In genomic region chr1:211619033-211619996, GRCh38 we compare ENCODE assay signal across 19 cellular contexts. TPM values are rescaled to one million over a fixed set of nuclear protein-coding genes. Genes with fewer than 3 reads are reported as not detected.
A peak's percentile ranks its signal among the peaks of the same experiment; 100 is the strongest.
DNase-seq lines count a peak whose midpoint lies in the region; ATAC-seq and TF ChIP-seq lines count a peak whose summit lies in the region.
"Had no signal": no experiment of that assay in that cellular context is flagged by ENCODE, and none has a peak within 500 bp of the region (broad histone marks: within the 10 kb centered on the region; RNA-seq: fewer than 3 reads in every experiment).

No MANE protein-coding gene starts in this region.

- H3K27me3 ChIP-seq in naive thymus-derived CD4-positive, alpha-beta T cell (ENCODE audit: control insufficient read depth in 2 of 2, insufficient read depth in 2 of 2, low read length in 2 of 2): no peaks in the 10 kb centered on the region
- H3K27me3 ChIP-seq: BE2C, SJCRH30 had no signal

- no peak overlapping the region for H3K4me3 ChIP-seq in naive thymus-derived CD4-positive, alpha-beta T cell (ENCODE audit: low read length)
- H3K4me3 ChIP-seq: SJCRH30 had no signal

- POLR2A ChIA-PET in RWPE1 (lab: Yijun Ruan, JAX; ENCODE audit: low non-redundant PET): no interaction called here
- POLR2A ChIA-PET in naive thymus-derived CD4-positive, alpha-beta T cell (lab: Charles Lee): no interaction called here
- POLR2A ChIA-PET in T-cell (lab: Charles Lee): no interaction called here

- H3K36me3 Mint-ChIP-seq in naive thymus-derived CD4-positive, alpha-beta T cell: no peaks in the 10 kb centered on the region
- H3K36me3 Mint-ChIP-seq in T-cell: no peaks in the 10 kb centered on the region

- intact Hi-C loops in naive thymus-derived CD4-positive, alpha-beta T cell (cut with micrococcal nuclease): no loop called here

- 0 out of 2 replicates have a peak overlapping the region, but pooled peaks have one; percentile 4 for H3K27ac ChIP-seq in RWPE1
- no peak overlapping the region for H3K27ac ChIP-seq in naive thymus-derived CD4-positive, alpha-beta T cell (ENCODE audit: low read depth, low read length)
- H3K27ac ChIP-seq: KMS-11, SJCRH30 had no signal

- CTCF ChIA-PET in RWPE1 (lab: Yijun Ruan, JAX) (no interaction called here), T-cell (lab: Charles Lee) (no interaction called here)
- CTCF ChIA-PET in naive thymus-derived CD4-positive, alpha-beta T cell (lab: Charles Lee): interaction anchor here (0.5 kb wide), 1 partner anchor 57 kb away, joined by 3 read pairs; no protein-coding TSS in a partner anchor

- no peaks in the 10 kb centered on the region for H3K4me1 ChIP-seq in naive thymus-derived CD4-positive, alpha-beta T cell (ENCODE audit: control insufficient read depth in 2 of 2, insufficient read depth in 2 of 2, low read length in 2 of 2)
- H3K4me1 ChIP-seq: BE2C, SJCRH30 had no signal

- no peak overlapping the region for H3K4me3 Mint-ChIP-seq in naive thymus-derived CD4-positive, alpha-beta T cell
- no peak overlapping the region for H3K4me3 Mint-ChIP-seq in stimulated activated naive CD8-positive, alpha-beta T cell treated with anti-CD3 and anti-CD28 coated beads, Interleukin-15, amount 100 ng/mL, for 72 hours
- no peak overlapping the region for H3K4me3 Mint-ChIP-seq in T-cell

- H3K36me3 ChIP-seq in naive thymus-derived CD4-positive, alpha-beta T cell (ENCODE audit: control insufficient read depth in 2 of 3, insufficient read depth in 3 of 3, low read length in 3 of 3): no peaks in the 10 kb centered on the region
- H3K36me3 ChIP-seq: BE2C, SJCRH30 had no signal

- DNase-seq in RWPE1 (ENCODE audit: low spot score) (no peak), islet precursor cell (peak; percentile 62), DMS114 treated with DMSO at 0.1 percent for 48 hours (lab: John Stamatoyannopoulos, UW; ENCODE audit: unreplicated experiment) (no peak), T-cell (no peak)
- no peak for DNase-seq in naive thymus-derived CD4-positive, alpha-beta T cell
- DNase-seq in stimulated activated naive CD8-positive, alpha-beta T cell treated with anti-CD3 and anti-CD28 coated beads, Interleukin-15, amount 100 ng/mL, for 72 hours: no peak
- DNase-seq: BE2C; EL; GF-D8; NCI-H1105; NCI-H146; NCI-H2029; NCI-H226; NCI-H510A treated with DMSO at 0.1 percent for 48 hours; NCI-H774; NK-92 treated with Interleukin-12 subunit alpha and Interleukin-12 subunit beta, amount 100 ng/mL, for 24 hours; SJCRH30 had no signal

- peaks cover 0 to 2% (median 0%) of the 10 kb centered on the region in 11 donors for H3K9me3 Mint-ChIP-seq in naive thymus-derived CD4-positive, alpha-beta T cell
- H3K9me3 Mint-ChIP-seq in stimulated activated naive CD8-positive, alpha-beta T cell treated with anti-CD3 and anti-CD28 coated beads, Interleukin-15, amount 100 ng/mL, for 72 hours: no peaks in the 10 kb centered on the region
- no peaks in the 10 kb centered on the region for H3K9me3 Mint-ChIP-seq in T-cell

- H3K9me3 ChIP-seq in naive thymus-derived CD4-positive, alpha-beta T cell (ENCODE audit: control insufficient read depth in 2 of 3, low read length in 3 of 3): no peaks in the 10 kb centered on the region
- H3K9me3 ChIP-seq: BE2C, SJCRH30 had no signal

- no peak for TF ChIP-seq CTCF in RWPE1 (conservative IDR thresholded peaks at IDR 0.05; ENCODE audit: low read depth)

- H3K27ac Mint-ChIP-seq in naive thymus-derived CD4-positive, alpha-beta T cell: peak overlapping the region in 1 of 9 donors; percentile 1
- H3K27ac Mint-ChIP-seq in stimulated activated naive CD8-positive, alpha-beta T cell treated with anti-CD3 and anti-CD28 coated beads, Interleukin-15, amount 100 ng/mL, for 72 hours: no peak overlapping the region
- no peak overlapping the region for H3K27ac Mint-ChIP-seq in T-cell

- peaks cover 3 to 22% (median 7%) of the 10 kb centered on the region in 7 donors for H3K4me1 Mint-ChIP-seq in naive thymus-derived CD4-positive, alpha-beta T cell
- peaks cover 10% of the 10 kb centered on the region for H3K4me1 Mint-ChIP-seq in stimulated activated naive CD8-positive, alpha-beta T cell treated with anti-CD3 and anti-CD28 coated beads, Interleukin-15, amount 100 ng/mL, for 72 hours
- peaks cover 6 to 10% (median 8%) of the 10 kb centered on the region in 3 donors for H3K4me1 Mint-ChIP-seq in T-cell

- peak; percentile 27 for ATAC-seq in naive thymus-derived CD4-positive, alpha-beta T cell
- peak; percentile 24 for ATAC-seq in stimulated activated naive CD8-positive, alpha-beta T cell treated with anti-CD3 and anti-CD28 coated beads, Interleukin-15, amount 100 ng/mL, for 72 hours
- no peak for ATAC-seq in HG03135 (IDR thresholded peaks at IDR 0.05; ENCODE audit: unreplicated experiment)
- no peak for ATAC-seq in T-cell (replicated peaks in 1 of 4)

- no peaks in the 10 kb centered on the region for H3K27me3 Mint-ChIP-seq in naive thymus-derived CD4-positive, alpha-beta T cell
- H3K27me3 Mint-ChIP-seq in stimulated activated naive CD8-positive, alpha-beta T cell treated with anti-CD3 and anti-CD28 coated beads, Interleukin-15, amount 100 ng/mL, for 72 hours: no peaks in the 10 kb centered on the region
- H3K27me3 Mint-ChIP-seq in T-cell: no peaks in the 10 kb centered on the region

RNA-seq across cellular contexts. Expression of gene SLC30A1, which starts 40.4 kb away (rescaled TPM):
- total RNA-seq in naive thymus-derived CD4-positive, alpha-beta T cell: 10 to 100 TPM in 1 of 5 experiments, 1 to 10 TPM in 4; 5.8 to 12.1 (median 8.8) TPM
- polyA plus RNA-seq in naive thymus-derived CD4-positive, alpha-beta T cell: 1 to 10 TPM; 1.1 to 2.0 TPM
- 10 to 100 TPM in 2 of 5 donors, 1 to 10 TPM in 3; 4.7 to 11.8 (median 9.4) TPM for total RNA-seq in T-cell

RNA-seq across cellular contexts. Expression of gene NEK2, which starts 56.1 kb away (rescaled TPM):
- 10 to 100 TPM in 1 of 5 experiments, under 1 TPM in 3, not detected in 1; 0.16 to 26.5 (median 0.25) TPM for total RNA-seq in naive thymus-derived CD4-positive, alpha-beta T cell
- under 1 TPM in 1 of 2 donors, not detected in 1; 0.11 TPM for polyA plus RNA-seq in naive thymus-derived CD4-positive, alpha-beta T cell
- total RNA-seq in T-cell: under 1 TPM; 0.16 to 0.63 (median 0.37) TPM

Comparison
In these comparisons a context has a peak if more than half of its experiments do, and no peak if none do; other contexts are left out.
1. ATAC-seq: peak in naive thymus-derived CD4-positive, alpha-beta T cell (single experiment) and stimulated activated naive CD8-positive, alpha-beta T cell treated with anti-CD3 and anti-CD28 coated beads, Interleukin-15, amount 100 ng/mL, for 72 hours (single experiment); none in HG03135 (single experiment) and T-cell (0 of 4).